ENCODE assay signal across 8 cellular contexts in the genomic region with DNA sequence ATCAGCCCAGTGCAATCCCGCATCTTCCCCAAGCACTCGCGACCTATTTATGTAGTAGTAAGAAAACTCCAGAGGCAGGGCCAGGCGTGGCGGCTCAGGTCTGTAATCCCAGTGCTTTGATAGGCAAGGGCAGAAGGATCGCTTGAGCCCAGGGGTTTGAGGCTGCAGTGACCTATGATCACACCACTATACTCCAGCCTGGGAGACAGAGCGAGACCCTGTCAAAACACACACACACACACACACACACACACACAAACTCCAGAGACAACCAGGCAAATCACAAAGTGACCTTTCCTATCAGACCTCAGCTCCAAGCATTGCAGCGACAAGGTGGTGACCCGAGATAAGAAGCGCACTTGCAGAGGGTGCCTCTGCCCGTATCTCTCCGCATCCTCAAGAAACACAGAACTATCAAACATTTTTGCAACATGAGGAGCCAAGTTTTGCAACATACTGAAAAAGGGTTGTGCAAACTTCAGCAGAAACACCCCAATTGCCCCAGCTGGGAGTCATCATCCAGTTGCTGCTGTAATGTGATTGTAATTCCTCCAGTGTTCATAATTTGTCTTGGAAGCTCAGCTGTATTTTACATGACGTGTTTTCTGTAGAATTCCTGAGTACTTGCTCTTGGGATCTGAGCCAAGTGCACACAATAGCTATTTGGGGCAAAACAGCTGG. TPM values are rescaled to one million over a fixed set of nuclear protein-coding genes. Genes with fewer than 3 reads are reported as not detected.
DNase-seq lines count a peak whose midpoint lies in the region; ATAC-seq, FAIRE-seq and TF ChIP-seq lines count a peak whose summit lies in the region.

No MANE protein-coding gene starts in this region.

- no peaks in the 10 kb centered on the region for H3K27me3 ChIP-seq in ACC112 (ENCODE audit: insufficient read depth, low read length)
- H3K27me3 ChIP-seq in muscle layer of duodenum (ENCODE audit: low read depth, low read length) = no peaks in the 10 kb centered on the region

- H3K36me3 ChIP-seq in ACC112 (ENCODE audit: insufficient read depth, low read length) = no peaks in the 10 kb centered on the region
- no peaks in the 10 kb centered on the region for H3K36me3 ChIP-seq in muscle layer of duodenum (ENCODE audit: control insufficient read depth in 1 of 2, insufficient read depth in 2 of 2, low read length in 2 of 2)

- H3K79me2 ChIP-seq in ACC112 (ENCODE audit: control insufficient read depth, insufficient read depth, low read length, unreplicated experiment) = no peaks in the 10 kb centered on the region

- H3K4me1 ChIP-seq in ACC112 (ENCODE audit: control insufficient read depth, insufficient read depth, low read length, unreplicated experiment) (peaks cover 17% of the 10 kb centered on the region), muscle layer of duodenum (ENCODE audit: control insufficient read depth in 1 of 2, insufficient read depth in 2 of 2, low read length in 2 of 2) (peaks cover 7 to 14% of the 10 kb centered on the region in 2 donors)

- no peak for FAIRE-seq in GM12892 (lab: Jason Lieb, UNC)

- no peak for TF ChIP-seq POLR2A in GM12892 (IDR thresholded peaks at IDR 0.05; ENCODE audit: low read depth, low read length)

- TF ChIP-seq CTCF in coronary artery (IDR thresholded peaks at IDR 0.05) = no peak

- ATAC-seq in HG02610 (IDR thresholded peaks at IDR 0.05; ENCODE audit: unreplicated experiment) = no peak
- ATAC-seq in GM19467 (IDR thresholded peaks at IDR 0.05; ENCODE audit: unreplicated experiment) = no peak

- H2AFZ ChIP-seq in ACC112 (ENCODE audit: low read length, unreplicated experiment) = no peak overlapping the region

- H3K27ac ChIP-seq in ACC112 (ENCODE audit: low read depth, low read length) = peak overlapping the region; percentile 73
- peak overlapping the region; percentile 80 to 92 for H3K27ac ChIP-seq in coronary artery
- H3K27ac ChIP-seq in muscle layer of duodenum (ENCODE audit: low read length) = peak overlapping the region; percentile 71

- DNase-seq in NOMO-1 (lab: John Stamatoyannopoulos, UW; ENCODE audit: unreplicated experiment in 2 of 2) (peak; percentile 54 to 88), coronary artery (ENCODE audit: low spot score) (peak; percentile 90), GM12892 (ENCODE audit: insufficient read length) (no peak), pons (ENCODE audit: low spot score) (no peak)

- H3K4me3 ChIP-seq in ACC112 (ENCODE audit: low read depth, low read length) = no peak overlapping the region
- peak overlapping the region; percentile 28 for H3K4me3 ChIP-seq in coronary artery
- H3K4me3 ChIP-seq in muscle layer of duodenum (ENCODE audit: low read depth in 1 of 2, low read length in 2 of 2) = no peak overlapping the region

- no peaks in the 10 kb centered on the region for H3K9me3 ChIP-seq in muscle layer of duodenum (ENCODE audit: control insufficient read depth in 1 of 2, low read length in 2 of 2)

RNA-seq across cellular contexts. Expression of a gene that starts 8.7 kb away (rescaled TPM):
- 1.7 TPM for polyA plus RNA-seq in GM12892 (2012; ENCODE audit: missing spikeins)

Comparison
In these comparisons a context has a peak if more than half of its experiments do, and no peak if none do; other contexts are left out.
1. DNase-seq: peak in NOMO-1 (2 of 2) and coronary artery (single experiment); none in GM12892 (single experiment) and pons (single experiment).
2. Peak in every context shown above with its lines, with median percentiles within 50 percentile points of each other: H3K27ac ChIP-seq.